Comparison of ENCODE assay signal across 14 cellular contexts in genomic region chr4:141389649-141390048, GRCh38.
DNase-seq lines count a peak whose midpoint lies in the region; FAIRE-seq and TF ChIP-seq lines count a peak whose summit lies in the region.
"Had no signal": no experiment of that assay in that cellular context is flagged by ENCODE, and none has a peak within 500 bp of the region (broad histone marks: within the 10 kb centered on the region; RNA-seq: fewer than 3 reads in every experiment).

No MANE protein-coding gene starts in this region.

- no peak for TF ChIP-seq CTCF in D721Med (IDR thresholded peaks at IDR 0.05; ENCODE audit: insufficient read depth, missing control alignments)

- peak; percentile 93 for FAIRE-seq in D721Med (lab: Jason Lieb, UNC)

- no peak overlapping the region for H3K4me3 ChIP-seq in HAP-1
- H3K4me3 ChIP-seq: Peyer's patch had no signal

- DNase-seq in D721Med (ENCODE audit: insufficient read length, low spot score): no peak
- peak; percentile 21 for DNase-seq in NCI-H82 treated with DMSO at 0.1 percent for 48 hours (lab: John Stamatoyannopoulos, UW; ENCODE audit: unreplicated experiment)
- peak; percentile 14 for DNase-seq in dedifferentiated amniotic fluid mesenchymal stem cell (ENCODE audit: extremely low spot score)
- DNase-seq in iris pigment epithelial cell (ENCODE audit: low read depth): peak; percentile 43
- no peak for DNase-seq in stimulated activated CD4-positive, alpha-beta T cell treated with anti-CD3 and anti-CD28 coated beads, Interleukin-2, amount 100 ng/mL, for 48 hours
- DNase-seq in COR-L47 (lab: John Stamatoyannopoulos, UW): no peak
- no peak for DNase-seq in SIG-M5 treated with dmso at 0.1 percent for 504 hours (lab: John Stamatoyannopoulos, UW; ENCODE audit: unreplicated experiment)
- DNase-seq in HAP-1 (ENCODE audit: low spot score in 2 of 2): no peak
- DNase-seq: C1 segment of cervical spinal cord, DMS53, HCEC 1CT, NCI-H446, Peyer's patch, SHP77 treated with DMSO at 0.1 percent for 48 hours had no signal

- no peaks in the 10 kb centered on the region for H3K27me3 ChIP-seq in HAP-1 (ENCODE audit: low read depth)
- H3K27me3 ChIP-seq: Peyer's patch had no signal

- H3K9me3 ChIP-seq in HAP-1: no peaks in the 10 kb centered on the region
- H3K9me3 ChIP-seq: Peyer's patch had no signal

- no peaks in the 10 kb centered on the region for H3K36me3 ChIP-seq in HAP-1 (replicated peaks)
- H3K36me3 ChIP-seq: Peyer's patch had no signal

- H3K4me1 ChIP-seq in HAP-1: no peaks in the 10 kb centered on the region
- H3K4me1 ChIP-seq: Peyer's patch had no signal

- in situ Hi-C loops in HAP-1 (cut with MboI; ENCODE audit: low sequenced_read_pairs): no loop called here

Comparison
In these comparisons a context has a peak if more than half of its experiments do, and no peak if none do; other contexts are left out.
1. DNase-seq: peak in NCI-H82 treated with DMSO at 0.1 percent for 48 hours (single experiment), dedifferentiated amniotic fluid mesenchymal stem cell (single experiment) and iris pigment epithelial cell (single experiment); none in D721Med (single experiment), stimulated activated CD4-positive, alpha-beta T cell treated with anti-CD3 and anti-CD28 coated beads, Interleukin-2, amount 100 ng/mL, for 48 hours (0 of 2), COR-L47 (single experiment), SIG-M5 treated with dmso at 0.1 percent for 504 hours (single experiment) and HAP-1 (0 of 2).